15 cellular contexts compared by ENCODE assay signal in genomic region chr13:113023217-113023597, GRCh38. TPM values are rescaled to one million over a fixed set of nuclear protein-coding genes. Genes with fewer than 3 reads are reported as not detected.
DNase-seq lines count a peak whose midpoint lies in the region; ATAC-seq, FAIRE-seq and TF ChIP-seq lines count a peak whose summit lies in the region.
"Had no signal": no experiment of that assay in that cellular context is flagged by ENCODE, and none has a peak within 500 bp of the region (broad histone marks: within the 10 kb centered on the region; RNA-seq: fewer than 3 reads in every experiment).

No MANE protein-coding gene starts in this region.

- H3K4me1 ChIP-seq in HUES48 (ENCODE audit: control insufficient read depth, insufficient read depth, low read length) (peaks cover 13% of the 10 kb centered on the region), keratinocyte (ENCODE audit: control insufficient read depth, extremely low read depth, insufficient read depth, low read length) (peaks cover 14% of the 10 kb centered on the region), OCI-LY7 (ENCODE audit: insufficient read depth, low read length, poor library complexity, severe bottlenecking) (peaks cover 6% of the 10 kb centered on the region)

- dilution Hi-C loops in keratinocyte (cut with MboI; ENCODE audit: extremely low pct_ligation_motif_present, low sequenced_read_pairs), result no loop called here

- H2AFZ ChIP-seq in keratinocyte (ENCODE audit: control insufficient read depth, low read length) (peak overlapping the region; percentile 94), OCI-LY7 (ENCODE audit: low read length) (no peak overlapping the region)

- H3K36me3 ChIP-seq in HUES48 (ENCODE audit: control insufficient read depth, insufficient read depth, low read length) (no peaks in the 10 kb centered on the region), keratinocyte (ENCODE audit: control insufficient read depth in 2 of 2, extremely low read depth in 1 of 2, insufficient read depth in 2 of 2, low read length in 2 of 2) (no peaks in the 10 kb centered on the region), OCI-LY7 (ENCODE audit: insufficient read depth, low read length) (no peaks in the 10 kb centered on the region)

- H3K27ac ChIP-seq in HUES48 (ENCODE audit: low read depth, low read length), result peak overlapping the region; percentile 89
- H3K27ac ChIP-seq in dorsolateral prefrontal cortex, result peak overlapping the region in 39 of 59 donors; percentile 2 to 77 (median 41)
- H3K27ac ChIP-seq in keratinocyte (ENCODE audit: control insufficient read depth, insufficient read depth, low read length), result no peak overlapping the region
- H3K27ac ChIP-seq in OCI-LY7 (ENCODE audit: low read depth, low read length, poor library complexity, severe bottlenecking), result no peak overlapping the region

- no peaks in the 10 kb centered on the region for H3K9me3 ChIP-seq in HUES48 (ENCODE audit: control insufficient read depth, insufficient read depth, low read length)
- no peaks in the 10 kb centered on the region for H3K9me3 ChIP-seq in keratinocyte (ENCODE audit: control insufficient read depth, low read depth, low read length)
- H3K9me3 ChIP-seq in OCI-LY7 (ENCODE audit: low read length), result no peaks in the 10 kb centered on the region
- H3K9me3 ChIP-seq: SK-N-SH had no signal

- no peak for TF ChIP-seq CTCF in dorsolateral prefrontal cortex (IDR thresholded peaks at IDR 0.05 in 54 of 56, conservative IDR thresholded peaks at IDR 0.05 in 2 of 56; ENCODE audit: low read depth in 1 of 56, partially characterized antibody in 56 of 56)
- TF ChIP-seq CTCF in keratinocyte (optimal IDR thresholded peaks at IDR 0.05 in 1 of 3, IDR thresholded peaks at IDR 0.05 in 1 of 3, conservative IDR thresholded peaks at IDR 0.05 in 1 of 3; ENCODE audit: extremely low read depth in 1 of 3, insufficient read depth in 2 of 3, low read length in 3 of 3), result no peak
- no peak for TF ChIP-seq CTCF in OCI-LY7 (conservative IDR thresholded peaks at IDR 0.05; ENCODE audit: low read length)

- intact Hi-C loops in dorsolateral prefrontal cortex (cut with DNase I), result no loop called here
- intact Hi-C loops in OCI-LY7 (cut with micrococcal nuclease; ENCODE audit: unreplicated experiment), result no loop called here

- no peak overlapping the region for H3K4me3 ChIP-seq in HUES48 (ENCODE audit: low read depth, low read length)
- H3K4me3 ChIP-seq in dorsolateral prefrontal cortex, result peak overlapping the region in 5 of 59 donors; percentile 7 to 40 (median 17)
- peak overlapping the region in 2 of 3 experiments; percentile 58 for H3K4me3 ChIP-seq in keratinocyte (ENCODE audit: control insufficient read depth in 2 of 3, extremely low read depth in 1 of 3, insufficient read depth in 2 of 3, low read depth in 1 of 3, low read length in 3 of 3)
- no peak overlapping the region for H3K4me3 ChIP-seq in OCI-LY7 (ENCODE audit: low read depth, low read length, poor library complexity, severe bottlenecking)

- no peaks in the 10 kb centered on the region for H3K9me2 ChIP-seq in OCI-LY7 (ENCODE audit: insufficient read depth, low read length)
- H3K9me2 ChIP-seq: SK-N-SH had no signal

- POLR2A ChIA-PET in OCI-LY7 (lab: Charles Lee), result interaction anchor here (0.6 kb wide), 1 partner anchor 74 kb away, joined by 3 read pairs; no protein-coding TSS in a partner anchor

- DNase-seq in dorsolateral prefrontal cortex (no peak), keratinocyte (ENCODE audit: low read depth, low spot score) (no peak), retina (peak; percentile 71), NCI-H2029 treated with DMSO at 0.1 percent for 48 hours (lab: John Stamatoyannopoulos, UW) (no peak), GM12892 (ENCODE audit: insufficient read length) (no peak), OCI-LY7 (ENCODE audit: low spot score) (no peak)
- DNase-seq: activated B cell treated with CpG ODN at 0.5 μM for 24 hours; activated CD8-positive, alpha-beta memory T cell treated with anti-CD3 and anti-CD28 coated beads, Interleukin-2, amount 10 ng/mL, durations not matched to agents 7 days and 5 days; activated naive CD8-positive, alpha-beta T cell treated with anti-CD3 and anti-CD28 coated beads, Interleukin-2, amount 10 ng/mL, durations not matched to agents 7 days and 5 days; left colon; NCI-H1930; SK-N-SH had no signal

- no peak for ATAC-seq in HG02981 (IDR thresholded peaks at IDR 0.05; ENCODE audit: unreplicated experiment)
- ATAC-seq: activated CD8-positive, alpha-beta memory T cell treated with anti-CD3 and anti-CD28 coated beads, Interleukin-2, amount 10 ng/mL, durations not matched to agents 7 days and 5 days had no signal

- no TSS peak for BruUV-seq in OCI-LY7 (replicated peaks; lab: Mats Ljungman, UMichigan)

- H3K4me2 ChIP-seq in keratinocyte (ENCODE audit: control insufficient read depth, extremely low read depth, insufficient read depth, low read depth, low read length) (peak overlapping the region; percentile 85), OCI-LY7 (ENCODE audit: low read length) (no peak overlapping the region)
- H3K4me2 ChIP-seq: SK-N-SH had no signal

- H4K20me1 ChIP-seq in keratinocyte (ENCODE audit: control insufficient read depth, extremely low read depth, insufficient read depth, low read length) (no peaks in the 10 kb centered on the region), OCI-LY7 (ENCODE audit: insufficient read depth, low read length) (no peaks in the 10 kb centered on the region)

- CTCF ChIA-PET in OCI-LY7 (lab: Charles Lee; ENCODE audit: unreplicated experiment), result no interaction called here

- peak; percentile 56 for FAIRE-seq in keratinocyte (lab: Jason Lieb, UNC)
- no peak for FAIRE-seq in GM12892 (lab: Jason Lieb, UNC)
- FAIRE-seq: frontal cortex had no signal

- no peaks in the 10 kb centered on the region for H3K27me3 ChIP-seq in HUES48 (ENCODE audit: control insufficient read depth, insufficient read depth, low read length)
- H3K27me3 ChIP-seq in dorsolateral prefrontal cortex, result peaks cover 0 to 11% (median 0%) of the 10 kb centered on the region in 45 donors
- peaks cover 3% of the 10 kb centered on the region for H3K27me3 ChIP-seq in keratinocyte (ENCODE audit: control insufficient read depth, extremely low read depth, insufficient read depth, low read length)

- no peak overlapping the region; the same call in 1 of the 2 replicates for H3K9ac ChIP-seq in HUES48 (ENCODE audit: low read depth, low read length)
- H3K9ac ChIP-seq in keratinocyte (ENCODE audit: control insufficient read depth, extremely low read depth, insufficient read depth, low read length), result no peak overlapping the region
- H3K9ac ChIP-seq: SK-N-SH had no signal

- no peak for TF ChIP-seq POLR2A in GM12892 (IDR thresholded peaks at IDR 0.05; ENCODE audit: low read depth, low read length)

- H3K79me2 ChIP-seq in keratinocyte (ENCODE audit: control insufficient read depth, insufficient read depth, low read length), result no peaks in the 10 kb centered on the region
- no peaks in the 10 kb centered on the region for H3K79me2 ChIP-seq in OCI-LY7 (ENCODE audit: insufficient read depth, low read depth, low read length)

- H3K9me1 ChIP-seq in keratinocyte (ENCODE audit: control insufficient read depth, extremely low read depth, insufficient read depth, low read length), result no peaks in the 10 kb centered on the region

RNA-seq across cellular contexts. Expression of gene MCF2L, which starts 54.2 kb away (rescaled TPM):
- 100 to 1,000 TPM; 181 to 436 (median 311) TPM for total RNA-seq in dorsolateral prefrontal cortex
- 0.14 TPM in 1 of 3 replicates, not detected in the others for polyA plus RNA-seq in keratinocyte
- 0.69 TPM for polyA plus RNA-seq in keratinocyte (2011; ENCODE audit: low read depth)
- polyA plus RNA-seq in keratinocyte (2011; cell fraction: cytosol; rRNA removed), result 0.09 TPM in 1 of 2 replicates, not detected in the other
- 0.15 and 0.22 TPM in 2 replicates for polyA plus RNA-seq in keratinocyte (2011; cell fraction: nucleus; rRNA removed)
- 0.59 TPM in 1 of 2 replicates, not detected in the other for polyA plus RNA-seq in keratinocyte (2012; ENCODE audit: low replicate concordance)
- polyA minus RNA-seq in keratinocyte, result 0.06 TPM in 1 of 3 replicates, not detected in the others
- polyA minus RNA-seq in keratinocyte (2011; cell fraction: cytosol; rRNA and poly(A)+ RNA removed), result 0.19 TPM
- 0.16 and 0.32 TPM in 2 replicates for polyA minus RNA-seq in keratinocyte (2011; cell fraction: nucleus; rRNA and poly(A)+ RNA removed)
- polyA plus RNA-seq in GM12892 (2012; ENCODE audit: missing spikeins), result 1.1 TPM
- 2.8 and 8.4 TPM in 2 replicates for total RNA-seq in OCI-LY7 (2014; rRNA removed; shearing (Covaris generic))
- total RNA-seq in OCI-LY7 (2022), result 12.8 and 16.4 TPM in 2 replicates

Comparison
In these comparisons a context has a peak if more than half of its experiments do, and no peak if none do; other contexts are left out.
1. H3K27ac ChIP-seq: peak in HUES48 (single experiment) and dorsolateral prefrontal cortex (39 of 59); none in keratinocyte (single experiment) and OCI-LY7 (single experiment).
2. H3K4me3 ChIP-seq: peak in keratinocyte (2 of 3); none in HUES48 (single experiment) and OCI-LY7 (single experiment).
3. RNA of gene MCF2L, which starts 54.2 kb away (total RNA-seq): 181 to 436 TPM in dorsolateral prefrontal cortex; 2.8 to 16.4 TPM in OCI-LY7; every median in the first group is over 10 times any median in the second.